ENCODE assay signal across 8 cellular contexts in genomic region chr22:36330127-36330526, GRCh38. TPM values are rescaled to one million over a fixed set of nuclear protein-coding genes. Genes with fewer than 3 reads are reported as not detected.
DNase-seq lines count a peak whose midpoint lies in the region; ATAC-seq, FAIRE-seq and TF ChIP-seq lines count a peak whose summit lies in the region.

No MANE protein-coding gene starts in this region.

- peaks cover 69 to 75% of the 10 kb centered on the region in 2 donors for H3K4me1 Mint-ChIP-seq in stimulated activated naive B cell treated with anti-CD40 and anti-IgM and Interleukin-4, amounts not matched to agents 10 μg/mL and 1 μg/mL and 100 μg/mL, for 72 hours

- H3K27ac ChIP-seq in HL-60 (replicated peaks) (peak overlapping the region; percentile 95), keratinocyte (ENCODE audit: control insufficient read depth, insufficient read depth, low read length) (peak overlapping the region; percentile 96)

- no peaks in the 10 kb centered on the region for H3K9me3 ChIP-seq in keratinocyte (ENCODE audit: control insufficient read depth, low read depth, low read length)

- peaks cover 21 to 72% of the 10 kb centered on the region in 2 experiments for H3K36me3 ChIP-seq in keratinocyte (ENCODE audit: control insufficient read depth in 2 of 2, extremely low read depth in 1 of 2, insufficient read depth in 2 of 2, low read length in 2 of 2)

- dilution Hi-C loops in keratinocyte (cut with MboI; ENCODE audit: extremely low pct_ligation_motif_present, low sequenced_read_pairs): no loop called here

- H3K4me1 ChIP-seq in keratinocyte (ENCODE audit: control insufficient read depth, extremely low read depth, insufficient read depth, low read length): peaks cover 100% of the 10 kb centered on the region

- peak overlapping the region; percentile 96 to 100 for H3K27ac Mint-ChIP-seq in activated naive CD4-positive, alpha-beta T cell treated with anti-CD3 and anti-CD28 coated beads, Interleukin-2, amount 50 U/mL, for 72 hours
- peak overlapping the region; percentile 100 for H3K27ac Mint-ChIP-seq in stimulated activated naive B cell treated with anti-CD40 and anti-IgM and Interleukin-4, amounts not matched to agents 10 μg/mL and 1 μg/mL and 100 μg/mL, for 72 hours

- ATAC-seq in activated naive CD4-positive, alpha-beta T cell treated with anti-CD3 and anti-CD28 coated beads, Interleukin-2, amount 50 U/mL, for 72 hours: no peak
- no peak for ATAC-seq in stimulated activated naive B cell treated with anti-CD40 and anti-IgM and Interleukin-4, amounts not matched to agents 10 μg/mL and 1 μg/mL and 100 μg/mL, for 72 hours (replicated peaks)
- ATAC-seq in GM21381 (IDR thresholded peaks at IDR 0.05; ENCODE audit: unreplicated experiment): no peak

- no peak overlapping the region for H3K4me3 ChIP-seq in HL-60 (replicated peaks; ENCODE audit: insufficient read depth, low read length)
- H3K4me3 ChIP-seq in keratinocyte (ENCODE audit: control insufficient read depth in 2 of 3, extremely low read depth in 1 of 3, insufficient read depth in 2 of 3, low read depth in 1 of 3, low read length in 3 of 3): peak overlapping the region in 1 of 3 experiments; percentile 16

- no peak overlapping the region for H2AFZ ChIP-seq in keratinocyte (ENCODE audit: control insufficient read depth, low read length)

- no peaks in the 10 kb centered on the region for H3K27me3 Mint-ChIP-seq in stimulated activated naive B cell treated with anti-CD40 and anti-IgM and Interleukin-4, amounts not matched to agents 10 μg/mL and 1 μg/mL and 100 μg/mL, for 72 hours

- H3K4me3 Mint-ChIP-seq in stimulated activated naive B cell treated with anti-CD40 and anti-IgM and Interleukin-4, amounts not matched to agents 10 μg/mL and 1 μg/mL and 100 μg/mL, for 72 hours: peak overlapping the region; percentile 84

- FAIRE-seq in keratinocyte (lab: Jason Lieb, UNC): no peak

- peak overlapping the region; percentile 89 for H3K4me2 ChIP-seq in keratinocyte (ENCODE audit: control insufficient read depth, extremely low read depth, insufficient read depth, low read depth, low read length)

- H3K9ac ChIP-seq in keratinocyte (ENCODE audit: control insufficient read depth, extremely low read depth, insufficient read depth, low read length): peak overlapping the region; percentile 85

- DNase-seq in HL-60 (ENCODE audit: low read depth in 1 of 2, low spot score in 1 of 2) (no peak), keratinocyte (ENCODE audit: low read depth, low spot score) (no peak), globus pallidus (ENCODE audit: low spot score) (no peak), COLO829 (ENCODE audit: low spot score) (no peak), HCEC 1CT (no peak)
- DNase-seq in activated naive CD4-positive, alpha-beta T cell treated with anti-CD3 and anti-CD28 coated beads, Interleukin-2, amount 50 U/mL, for 72 hours (ENCODE audit: low spot score in 2 of 2): no peak
- no peak for DNase-seq in stimulated activated naive B cell treated with anti-CD40 and anti-IgM and Interleukin-4, amounts not matched to agents 10 μg/mL and 1 μg/mL and 100 μg/mL, for 72 hours

- no peak for TF ChIP-seq CTCF in HL-60 (IDR thresholded peaks at IDR 0.05; ENCODE audit: insufficient read depth, low read length)
- TF ChIP-seq CTCF in keratinocyte (optimal IDR thresholded peaks at IDR 0.05 in 1 of 3, IDR thresholded peaks at IDR 0.05 in 1 of 3, conservative IDR thresholded peaks at IDR 0.05 in 1 of 3; ENCODE audit: extremely low read depth in 1 of 3, insufficient read depth in 2 of 3, low read length in 3 of 3): no peak

- peaks cover 70% of the 10 kb centered on the region for H3K79me2 ChIP-seq in keratinocyte (ENCODE audit: control insufficient read depth, insufficient read depth, low read length)

- H3K36me3 Mint-ChIP-seq in activated naive CD4-positive, alpha-beta T cell treated with anti-CD3 and anti-CD28 coated beads, Interleukin-2, amount 50 U/mL, for 72 hours: peaks cover 61 to 94% of the 10 kb centered on the region in 2 donors
- peaks cover 77 to 87% of the 10 kb centered on the region in 2 donors for H3K36me3 Mint-ChIP-seq in stimulated activated naive B cell treated with anti-CD40 and anti-IgM and Interleukin-4, amounts not matched to agents 10 μg/mL and 1 μg/mL and 100 μg/mL, for 72 hours

- H3K27me3 ChIP-seq in HL-60 (ENCODE audit: insufficient read depth, poor library complexity, severe bottlenecking) (no peaks in the 10 kb centered on the region), keratinocyte (ENCODE audit: control insufficient read depth, extremely low read depth, insufficient read depth, low read length) (no peaks in the 10 kb centered on the region)

- no peaks in the 10 kb centered on the region for H3K9me3 Mint-ChIP-seq in activated naive CD4-positive, alpha-beta T cell treated with anti-CD3 and anti-CD28 coated beads, Interleukin-2, amount 50 U/mL, for 72 hours
- no peaks in the 10 kb centered on the region for H3K9me3 Mint-ChIP-seq in stimulated activated naive B cell treated with anti-CD40 and anti-IgM and Interleukin-4, amounts not matched to agents 10 μg/mL and 1 μg/mL and 100 μg/mL, for 72 hours

- peaks cover 2% of the 10 kb centered on the region for H4K20me1 ChIP-seq in keratinocyte (ENCODE audit: control insufficient read depth, extremely low read depth, insufficient read depth, low read length)

- H3K9me1 ChIP-seq in keratinocyte (ENCODE audit: control insufficient read depth, extremely low read depth, insufficient read depth, low read length): no peaks in the 10 kb centered on the region

RNA-seq across cellular contexts. Expression of gene MYH9, which starts 57.6 kb away (rescaled TPM):
- total RNA-seq in activated naive CD4-positive, alpha-beta T cell treated with anti-CD3 and anti-CD28 coated beads, Interleukin-2, amount 50 U/mL, for 72 hours: 100 to 1,000 TPM; 521 to 691 TPM
- 277 to 489 TPM (median 351 TPM) in 3 replicates for polyA plus RNA-seq in keratinocyte
- polyA plus RNA-seq in keratinocyte (2011; ENCODE audit: low read depth): 526 TPM
- polyA plus RNA-seq in keratinocyte (2011; cell fraction: cytosol; rRNA removed): 357 and 388 TPM in 2 replicates
- 864 and 995 TPM in 2 replicates for polyA plus RNA-seq in keratinocyte (2011; cell fraction: nucleus; rRNA removed)
- 168 and 903 TPM in 2 replicates for polyA plus RNA-seq in keratinocyte (2012; ENCODE audit: low replicate concordance)
- polyA minus RNA-seq in keratinocyte: 752 to 1,882 TPM (median 1,066 TPM) in 3 replicates
- polyA minus RNA-seq in keratinocyte (2011; cell fraction: cytosol; rRNA and poly(A)+ RNA removed): 461 TPM
- polyA minus RNA-seq in keratinocyte (2011; cell fraction: nucleus; rRNA and poly(A)+ RNA removed): 623 and 1,627 TPM in 2 replicates
